Comparison of ENCODE assay signal across 14 cellular contexts in the genomic region with DNA sequence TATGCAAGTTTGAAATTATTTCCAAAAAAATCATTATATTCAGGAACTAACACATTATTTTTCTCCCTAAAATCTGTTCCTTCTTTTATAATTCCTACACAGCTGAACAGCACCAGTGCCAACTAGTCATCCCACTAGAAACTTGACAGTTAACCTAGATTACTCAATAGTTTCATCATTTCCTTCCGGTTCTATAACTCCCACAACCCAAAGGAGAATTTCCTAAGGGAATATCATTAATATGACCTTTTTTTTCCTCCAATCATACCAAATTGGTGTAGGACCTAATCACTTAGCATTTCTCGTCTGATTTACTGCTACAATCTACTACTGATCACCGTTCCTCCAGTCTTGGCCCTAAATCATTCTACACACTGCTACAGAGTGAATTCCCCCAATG. TPM values are rescaled to one million over a fixed set of nuclear protein-coding genes. Genes with fewer than 3 reads are reported as not detected.
DNase-seq lines count a peak whose midpoint lies in the region; ATAC-seq and TF ChIP-seq lines count a peak whose summit lies in the region.
"Had no signal": no experiment of that assay in that cellular context is flagged by ENCODE, and none has a peak within 500 bp of the region (broad histone marks: within the 10 kb centered on the region; RNA-seq: fewer than 3 reads in every experiment).

No MANE protein-coding gene starts in this region.

- ATAC-seq in HG03159 (IDR thresholded peaks at IDR 0.05; ENCODE audit: unreplicated experiment) = no peak
- ATAC-seq: stimulated activated naive CD8-positive, alpha-beta T cell treated with anti-CD3 and anti-CD28 coated beads, Interleukin-15, Interleukin-2, amounts not matched to agents 100 U/mL and 50 U/mL, for 24 hours had no signal

- H3K36me3 ChIP-seq in neutrophil = no peaks in the 10 kb centered on the region
- no peaks in the 10 kb centered on the region for H3K36me3 ChIP-seq in OCI-LY7 (ENCODE audit: insufficient read depth, low read length)

- H3K4me3 Mint-ChIP-seq in endothelial cell (ENCODE audit: unreplicated experiment) = no peak overlapping the region
- H3K4me3 Mint-ChIP-seq: activated CD4-positive, alpha-beta T cell treated with anti-CD3 and anti-CD28 coated beads, Interleukin-2, amount 10 ng/mL, durations not matched to agents 7 days and 5 days; activated naive CD4-positive, alpha-beta T cell treated with anti-CD3 and anti-CD28 coated beads, Interleukin-2, amount 50 U/mL, for 24 hours had no signal

- no peaks in the 10 kb centered on the region for H3K79me2 ChIP-seq in OCI-LY7 (ENCODE audit: insufficient read depth, low read depth, low read length)

- peak; percentile 27 for DNase-seq in Daoy (ENCODE audit: low read depth)
- DNase-seq in MV-4-11 (lab: John Stamatoyannopoulos, UW) = peak; percentile 53
- DNase-seq in endothelial cell (ENCODE audit: low spot score) = no peak
- DNase-seq in stimulated activated CD4-positive, alpha-beta T cell treated with anti-CD3 and anti-CD28 coated beads, Interleukin-2, amount 100 ng/mL, for 48 hours = no peak
- no peak for DNase-seq in OCI-LY7 (ENCODE audit: low spot score)
- no peak for DNase-seq in stimulated activated CD8-positive, alpha-beta memory T cell treated with anti-CD3 and anti-CD28 coated beads, Interleukin-4, amount 100 ng/mL, for 48 hours
- DNase-seq: activated CD4-positive, alpha-beta T cell treated with anti-CD3 and anti-CD28 coated beads, Interleukin-2, amount 10 ng/mL, durations not matched to agents 7 days and 5 days; H7; NCI-H1694 treated with DMSO at 0.1 percent for 48 hours; SHP77 treated with DMSO at 0.1 percent for 48 hours; stimulated activated naive CD8-positive, alpha-beta T cell treated with anti-CD3 and anti-CD28 coated beads, Interleukin-15, Interleukin-2, amounts not matched to agents 100 U/mL and 50 U/mL, for 24 hours had no signal

- peak overlapping the region; percentile 9 for H3K27ac ChIP-seq in neutrophil
- no peak overlapping the region for H3K27ac ChIP-seq in OCI-LY7 (ENCODE audit: low read depth, low read length, poor library complexity, severe bottlenecking)

- H3K9me3 Mint-ChIP-seq in endothelial cell (ENCODE audit: unreplicated experiment) = no peaks in the 10 kb centered on the region
- H3K9me3 Mint-ChIP-seq: activated CD4-positive, alpha-beta T cell treated with anti-CD3 and anti-CD28 coated beads, Interleukin-2, amount 10 ng/mL, durations not matched to agents 7 days and 5 days had no signal

- H3K36me3 Mint-ChIP-seq in endothelial cell (ENCODE audit: low read depth, unreplicated experiment) = peaks cover 7% of the 10 kb centered on the region
- H3K36me3 Mint-ChIP-seq: activated naive CD4-positive, alpha-beta T cell treated with anti-CD3 and anti-CD28 coated beads, Interleukin-2, amount 50 U/mL, for 24 hours had no signal

- TF ChIP-seq CTCF in endothelial cell (IDR thresholded peaks at IDR 0.05; ENCODE audit: unreplicated experiment) (no peak), neutrophil (IDR thresholded peaks at IDR 0.05) (no peak), OCI-LY7 (conservative IDR thresholded peaks at IDR 0.05; ENCODE audit: low read length) (no peak)

- H3K4me3 ChIP-seq in neutrophil (ENCODE audit: low read depth in 1 of 2, low read length in 1 of 2) (no peak overlapping the region), OCI-LY7 (ENCODE audit: low read depth, low read length, poor library complexity, severe bottlenecking) (no peak overlapping the region)

- CTCF ChIA-PET in OCI-LY7 (lab: Charles Lee; ENCODE audit: unreplicated experiment) = no interaction called here

- BruUV-seq in OCI-LY7 (replicated peaks; lab: Mats Ljungman, UMichigan) = no TSS peak

- H3K9me3 ChIP-seq in neutrophil (no peaks in the 10 kb centered on the region), OCI-LY7 (ENCODE audit: low read length) (no peaks in the 10 kb centered on the region)

- intact Hi-C loops in OCI-LY7 (cut with micrococcal nuclease; ENCODE audit: unreplicated experiment) = no loop called here

- no peaks in the 10 kb centered on the region for H3K27me3 ChIP-seq in neutrophil

- H3K4me1 ChIP-seq in neutrophil (ENCODE audit: control insufficient read depth in 1 of 2, insufficient read depth in 1 of 2, low read depth in 1 of 2, low read length in 1 of 2) (peaks cover 27 to 28% of the 10 kb centered on the region in 2 experiments), OCI-LY7 (ENCODE audit: insufficient read depth, low read length, poor library complexity, severe bottlenecking) (no peaks in the 10 kb centered on the region)

- H3K27ac Mint-ChIP-seq in endothelial cell (ENCODE audit: unreplicated experiment) = peak overlapping the region; percentile 2
- H3K27ac Mint-ChIP-seq: activated CD4-positive, alpha-beta T cell treated with anti-CD3 and anti-CD28 coated beads, Interleukin-2, amount 10 ng/mL, durations not matched to agents 7 days and 5 days; activated naive CD4-positive, alpha-beta T cell treated with anti-CD3 and anti-CD28 coated beads, Interleukin-2, amount 50 U/mL, for 24 hours had no signal

- H4K20me1 ChIP-seq in OCI-LY7 (ENCODE audit: insufficient read depth, low read length) = no peaks in the 10 kb centered on the region

- no peak overlapping the region for H3K4me2 ChIP-seq in OCI-LY7 (ENCODE audit: low read length)

- peaks cover 3% of the 10 kb centered on the region for H3K27me3 Mint-ChIP-seq in endothelial cell (ENCODE audit: unreplicated experiment)
- H3K27me3 Mint-ChIP-seq: activated CD4-positive, alpha-beta T cell treated with anti-CD3 and anti-CD28 coated beads, Interleukin-2, amount 10 ng/mL, durations not matched to agents 7 days and 5 days; activated naive CD4-positive, alpha-beta T cell treated with anti-CD3 and anti-CD28 coated beads, Interleukin-2, amount 50 U/mL, for 24 hours had no signal

- POLR2A ChIA-PET in OCI-LY7 (lab: Charles Lee) = no interaction called here

- H3K4me1 Mint-ChIP-seq in endothelial cell (ENCODE audit: unreplicated experiment) = peaks cover 13% of the 10 kb centered on the region
- H3K4me1 Mint-ChIP-seq: activated CD4-positive, alpha-beta T cell treated with anti-CD3 and anti-CD28 coated beads, Interleukin-2, amount 10 ng/mL, durations not matched to agents 7 days and 5 days; activated naive CD4-positive, alpha-beta T cell treated with anti-CD3 and anti-CD28 coated beads, Interleukin-2, amount 50 U/mL, for 24 hours had no signal

- no peaks in the 10 kb centered on the region for H3K9me2 ChIP-seq in OCI-LY7 (ENCODE audit: insufficient read depth, low read length)

- H2AFZ ChIP-seq in OCI-LY7 (ENCODE audit: low read length) = no peak overlapping the region

RNA-seq across cellular contexts. Expression of a gene that starts 45.9 kb away (rescaled TPM):
- 5.1 and 6.3 TPM in 2 replicates for total RNA-seq in Daoy (2014; rRNA removed; shearing (Covaris generic))
- 94.8 TPM for total RNA-seq in endothelial cell (ENCODE audit: unreplicated experiment)
- not detected in 2 replicates for total RNA-seq in OCI-LY7 (2014; rRNA removed; shearing (Covaris generic))
- not detected in 2 replicates for total RNA-seq in OCI-LY7 (2022)

Comparison
In these comparisons a context has a peak if more than half of its experiments do, and no peak if none do; other contexts are left out.
1. DNase-seq: peak in Daoy (single experiment) and MV-4-11 (single experiment); none in endothelial cell (single experiment), stimulated activated CD4-positive, alpha-beta T cell treated with anti-CD3 and anti-CD28 coated beads, Interleukin-2, amount 100 ng/mL, for 48 hours (0 of 2), OCI-LY7 (single experiment) and stimulated activated CD8-positive, alpha-beta memory T cell treated with anti-CD3 and anti-CD28 coated beads, Interleukin-4, amount 100 ng/mL, for 48 hours (single experiment).
2. RNA of a gene that starts 45.9 kb away (total RNA-seq): 94.8 TPM in endothelial cell (single experiment); 5.1 to 6.3 TPM in Daoy and not detected in OCI-LY7; every median in the first group is over 10 times any median in the second.